ENCODE assay signal across 28 cellular contexts in the genomic region with DNA sequence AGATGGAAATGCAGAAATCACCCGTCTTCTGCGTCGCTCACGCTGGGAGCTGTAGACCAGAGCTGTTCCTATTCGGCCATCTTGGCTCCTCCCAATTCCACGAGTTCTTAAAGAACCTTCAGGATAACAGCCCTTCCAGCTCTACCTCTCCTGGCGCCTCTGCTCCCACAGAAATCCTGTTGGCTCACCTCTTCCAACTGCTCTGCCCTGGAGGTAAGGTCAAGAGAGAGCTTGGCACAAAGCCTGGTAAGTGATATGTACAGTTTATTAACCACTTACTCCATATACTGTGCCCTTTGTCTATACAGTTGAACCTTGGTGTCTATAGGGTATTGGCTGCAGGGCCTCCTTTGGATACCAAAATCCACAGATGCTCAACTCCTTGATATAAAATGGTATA. TPM values are rescaled to one million over a fixed set of nuclear protein-coding genes. Genes with fewer than 3 reads are reported as not detected.
DNase-seq lines count a peak whose midpoint lies in the region; ATAC-seq and TF ChIP-seq lines count a peak whose summit lies in the region.
"Had no signal": no experiment of that assay in that cellular context is flagged by ENCODE, and none has a peak within 500 bp of the region (broad histone marks: within the 10 kb centered on the region; RNA-seq: fewer than 3 reads in every experiment).

No MANE protein-coding gene starts in this region.

- TF ChIP-seq CTCF in heart right ventricle (IDR thresholded peaks at IDR 0.05) (no peak), RWPE2 (IDR thresholded peaks at IDR 0.05; ENCODE audit: poor library complexity, severe bottlenecking) (no peak), transverse colon (IDR thresholded peaks at IDR 0.05) (no peak), colonic mucosa (IDR thresholded peaks at IDR 0.05) (no peak)

- intact Hi-C loops in Right ventricle myocardium superior (cut with DNase I) (no loop called here), heart right ventricle (cut with DNase I) (no loop called here), transverse colon (cut with DNase I; ENCODE audit: low total_unique reads) (no loop called here), colonic mucosa (cut with DNase I) (no loop called here)

- no peak for DNase-seq in Right ventricle myocardium superior
- DNase-seq in heart right ventricle = no peak
- peak; percentile 48 for DNase-seq in NCI-H1694 treated with DMSO at 0.1 percent for 48 hours (lab: John Stamatoyannopoulos, UW)
- no peak for DNase-seq in RWPE2 (ENCODE audit: low spot score)
- no peak for DNase-seq in mesenteric fat pad (ENCODE audit: low spot score)
- no peak for DNase-seq in transverse colon
- DNase-seq in colonic mucosa = no peak
- DNase-seq: ACHN; activated CD4-positive, alpha-beta T cell treated with anti-CD3 and anti-CD28 coated beads, Interleukin-2, amount 10 ng/mL, durations not matched to agents 7 days and 5 days; activated naive CD8-positive, alpha-beta T cell treated with anti-CD3 and anti-CD28 coated beads, Interleukin-2, amount 50 U/mL, for 24 hours; activated T-cell treated with anti-CD3 and anti-CD28 coated beads, Interleukin-2, amount 50 U/mL, for 48 hours; central memory CD4-positive, alpha-beta T cell; DMS79; H7; midbrain; MM.1S; naive thymus-derived CD8-positive, alpha-beta T cell; NCI-H1436 treated with DMSO at 0.1 percent for 48 hours; NCI-H82; OCI-M1; SIG-M5; stimulated activated naive CD8-positive, alpha-beta T cell treated with anti-CD3 and anti-CD28 coated beads, Interleukin-15, amount 100 ng/mL, for 72 hours; SW 1271; T-helper 9 cell had no signal

- H3K4me3 ChIP-seq in heart right ventricle = no peak overlapping the region
- H3K4me3 ChIP-seq in RWPE2 (ENCODE audit: severe bottlenecking) = peak overlapping the region; percentile 17
- no peak overlapping the region for H3K4me3 ChIP-seq in transverse colon
- no peak overlapping the region for H3K4me3 ChIP-seq in colonic mucosa
- H3K4me3 ChIP-seq: gastroesophageal sphincter, thyroid gland had no signal

- H3K9me3 ChIP-seq in heart right ventricle = no peaks in the 10 kb centered on the region
- H3K9me3 ChIP-seq in RWPE2 (ENCODE audit: severe bottlenecking) = no peaks in the 10 kb centered on the region
- H3K9me3 ChIP-seq in transverse colon = no peaks in the 10 kb centered on the region
- no peaks in the 10 kb centered on the region for H3K9me3 ChIP-seq in colonic mucosa
- H3K9me3 ChIP-seq: gastroesophageal sphincter, thyroid gland had no signal

- no peaks in the 10 kb centered on the region for H3K36me3 ChIP-seq in heart right ventricle
- H3K36me3 ChIP-seq in RWPE2 (ENCODE audit: low read depth) = no peaks in the 10 kb centered on the region
- H3K36me3 ChIP-seq in transverse colon = no peaks in the 10 kb centered on the region
- H3K36me3 ChIP-seq in colonic mucosa = no peaks in the 10 kb centered on the region
- H3K36me3 ChIP-seq: gastroesophageal sphincter, thyroid gland had no signal

- no peak overlapping the region for H3K9ac ChIP-seq in colonic mucosa (ENCODE audit: low read depth in 2 of 2, low read length in 2 of 2)

- in situ Hi-C loops in transverse colon (cut with MboI; ENCODE audit: low pct_ligation_motif_present in 1 of 4, low pct_unique_long_range_greater_than_20kb in 1 of 4, low sequenced_read_pairs in 3 of 4) = no loop called here

- no peak for TF ChIP-seq POLR2A in transverse colon (IDR thresholded peaks at IDR 0.05)

- 74 to 77% methylated on average over 6 to 7 of the region's 7 CpGs for WGBS in heart right ventricle, 2 donors
- WGBS in transverse colon (ENCODE audit: low coverage in 1 of 2), 2 donors = 91% methylated on average over 7 of the region's 7 CpGs; no CpG with 5 or more reads in 1 of the 2 donors

- ATAC-seq in Right ventricle myocardium superior (ENCODE audit: poor library complexity) (peak; percentile 60), heart right ventricle (no peak), RWPE2 (ENCODE audit: low read depth) (peak; percentile 64)
- ATAC-seq: activated naive CD8-positive, alpha-beta T cell treated with anti-CD3 and anti-CD28 coated beads, Interleukin-2, amount 50 U/mL, for 24 hours; gastroesophageal sphincter; naive thymus-derived CD8-positive, alpha-beta T cell; stimulated activated naive CD8-positive, alpha-beta T cell treated with anti-CD3 and anti-CD28 coated beads, Interleukin-15, amount 100 ng/mL, for 72 hours had no signal

- H3K27me3 ChIP-seq in heart right ventricle (no peaks in the 10 kb centered on the region), RWPE2 (ENCODE audit: insufficient read depth, poor library complexity, severe bottlenecking) (no peaks in the 10 kb centered on the region), transverse colon (no peaks in the 10 kb centered on the region), colonic mucosa (no peaks in the 10 kb centered on the region)
- H3K27me3 ChIP-seq: gastroesophageal sphincter, thyroid gland had no signal

- no peaks in the 10 kb centered on the region for H3K4me1 ChIP-seq in heart right ventricle
- no peaks in the 10 kb centered on the region for H3K4me1 ChIP-seq in RWPE2 (ENCODE audit: insufficient read depth, poor library complexity, severe bottlenecking)
- H3K4me1 ChIP-seq in transverse colon = no peaks in the 10 kb centered on the region
- H3K4me1 ChIP-seq in colonic mucosa = no peaks in the 10 kb centered on the region
- H3K4me1 ChIP-seq: gastroesophageal sphincter, thyroid gland had no signal

- H3K27ac ChIP-seq in heart right ventricle (no peak overlapping the region), RWPE2 (ENCODE audit: poor library complexity, severe bottlenecking) (no peak overlapping the region), transverse colon (no peak overlapping the region), colonic mucosa (no peak overlapping the region)
- H3K27ac ChIP-seq: gastroesophageal sphincter, thyroid gland had no signal

- TF ChIP-seq EP300 in transverse colon (IDR thresholded peaks at IDR 0.05; ENCODE audit: low read depth) = no peak

RNA-seq across cellular contexts. Expression of a gene that starts 17.8 kb away (rescaled TPM):
- total RNA-seq in Right ventricle myocardium superior (356 TPM), heart right ventricle (100 to 1,000 TPM; 219 to 504 (median 313) TPM), mesenteric fat pad (4.5 TPM), transverse colon (under 1 TPM in 2 of 4 donors, not detected in 2; 0.32 to 0.55 TPM), colonic mucosa (under 1 TPM; 0.25 to 0.48 TPM)
- polyA plus RNA-seq in heart right ventricle = 100 to 1,000 TPM in 1 of 2 donors, 10 to 100 TPM in 1; 26.5 to 406 TPM
- total RNA-seq: activated CD4-positive, alpha-beta T cell treated with anti-CD3 and anti-CD28 coated beads, Interleukin-2, amount 10 ng/mL, durations not matched to agents 7 days and 5 days; naive thymus-derived CD8-positive, alpha-beta T cell; osteocyte had no signal
- polyA plus RNA-seq: fibroblast of lung; naive thymus-derived CD8-positive, alpha-beta T cell had no signal

Comparison
In these comparisons a context has a peak if more than half of its experiments do, and no peak if none do; other contexts are left out.
1. ATAC-seq: peak in Right ventricle myocardium superior (single experiment) and RWPE2 (single experiment); none in heart right ventricle (0 of 8).
2. RNA of a gene that starts 17.8 kb away (total RNA-seq): 356 TPM in Right ventricle myocardium superior (single experiment) and 219 to 504 TPM in heart right ventricle; 4.5 TPM in mesenteric fat pad (single experiment), 0.25 to 0.48 TPM in colonic mucosa and 0.32 to 0.55 TPM in transverse colon; every median in the first group is over 10 times any median in the second.